Comparison of ENCODE assay signal across 9 cellular contexts in genomic region chr1:246647113-246647512, GRCh38.
A peak's percentile ranks its signal among the peaks of the same experiment; 100 is the strongest.
DNase-seq lines count a peak whose midpoint lies in the region; ATAC-seq and TF ChIP-seq lines count a peak whose summit lies in the region.
"Had no signal": no experiment of that assay in that cellular context is flagged by ENCODE, and none has a peak within 500 bp of the region (broad histone marks: within the 10 kb centered on the region; RNA-seq: fewer than 3 reads in every experiment).

No MANE protein-coding gene starts in this region.

- DNase-seq in NCI-H345 (lab: John Stamatoyannopoulos, UW) (peak; percentile 4), NCI-H345 treated with DMSO at 0.1 percent for 48 hours (lab: John Stamatoyannopoulos, UW; ENCODE audit: unreplicated experiment) (no peak), cerebellar cortex (ENCODE audit: low spot score) (peak; percentile 86), left lung (no peak), uterus (peak in 1 of 2 donors; percentile 33), NOMO-1 treated with dmso at 0.1 percent for 144 hours (lab: John Stamatoyannopoulos, UW; ENCODE audit: unreplicated experiment) (no peak)

- no peaks in the 10 kb centered on the region for H3K9me3 ChIP-seq in left lung
- H3K9me3 ChIP-seq in uterus: no peaks in the 10 kb centered on the region

- TF ChIP-seq CTCF in left lung (IDR thresholded peaks at IDR 0.05) (no peak), uterus (IDR thresholded peaks at IDR 0.05) (peak; percentile 6 to 16 (median 14))

- ATAC-seq in left lung (peak; percentile 57), HG03175 (IDR thresholded peaks at IDR 0.05; ENCODE audit: unreplicated experiment) (no peak), HG03354 (IDR thresholded peaks at IDR 0.05; ENCODE audit: poor library complexity, severe bottlenecking, unreplicated experiment) (no peak)

- no peaks in the 10 kb centered on the region for H3K27me3 ChIP-seq in left lung
- H3K27me3 ChIP-seq in uterus: no peaks in the 10 kb centered on the region
- H3K27me3 ChIP-seq: BLaER1 had no signal

- H3K36me3 ChIP-seq in left lung (peaks cover 0 to 53% of the 10 kb centered on the region in 2 donors), uterus (no peaks in the 10 kb centered on the region)

- no peak for TF ChIP-seq POLR2A in uterus (IDR thresholded peaks at IDR 0.05)

- H3K4me1 ChIP-seq in left lung (peaks cover 0 to 7% of the 10 kb centered on the region in 2 donors), uterus (peaks cover 0 to 3% of the 10 kb centered on the region in 2 donors)

- no peak overlapping the region for H3K4me3 ChIP-seq in left lung
- H3K4me3 ChIP-seq in uterus: no peak overlapping the region
- H3K4me3 ChIP-seq: BLaER1 had no signal

- intact Hi-C loops in left lung (cut with DNase I) (no loop called here), uterus (cut with DNase I; ENCODE audit: low total_unique reads) (no loop called here)

- H3K27ac ChIP-seq in left lung (no peak overlapping the region), uterus (no peak overlapping the region)
- H3K27ac ChIP-seq: BLaER1 had no signal

Comparison
In these comparisons a context has a peak if more than half of its experiments do, and no peak if none do; other contexts are left out.
1. DNase-seq: peak in NCI-H345 (single experiment) and cerebellar cortex (single experiment); none in NCI-H345 treated with DMSO at 0.1 percent for 48 hours (single experiment), left lung (0 of 2) and NOMO-1 treated with dmso at 0.1 percent for 144 hours (single experiment).
2. CTCF ChIP-seq: peak in uterus (4 of 4); none in left lung (0 of 2).